8 cellular contexts compared by ENCODE assay signal in the genomic region with DNA sequence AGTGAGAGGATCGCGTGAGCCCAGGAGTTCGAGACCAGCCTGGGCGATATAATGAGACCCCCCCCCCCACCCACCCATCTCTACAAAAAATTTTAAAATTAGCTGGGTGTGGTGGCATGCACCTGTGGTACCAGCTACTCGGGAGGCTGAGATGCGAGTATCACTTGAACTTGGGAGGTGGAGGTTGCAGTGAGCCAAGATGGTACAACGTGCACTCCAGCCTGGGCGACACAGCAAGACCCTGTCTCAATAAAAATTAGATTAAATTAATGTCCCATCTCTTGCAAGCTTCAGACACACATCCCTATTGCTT. TPM values are rescaled to one million over a fixed set of nuclear protein-coding genes. Genes with fewer than 3 reads are reported as not detected.
DNase-seq lines count a peak whose midpoint lies in the region; ATAC-seq, FAIRE-seq and TF ChIP-seq lines count a peak whose summit lies in the region.
"Had no signal": no experiment of that assay in that cellular context is flagged by ENCODE, and none has a peak within 500 bp of the region (broad histone marks: within the 10 kb centered on the region; RNA-seq: fewer than 3 reads in every experiment).

No MANE protein-coding gene starts in this region.

- ATAC-seq in HepG2 (no peak), HG03342 (IDR thresholded peaks at IDR 0.05; ENCODE audit: unreplicated experiment) (no peak)

- POLR2A ChIA-PET in HepG2 (lab: Yijun Ruan, JAX), result interaction anchor here (1.1 kb wide), 1 partner anchor 13 kb away, joined by 4 read pairs; no protein-coding TSS in a partner anchor

- H3K9ac ChIP-seq in HepG2 (ENCODE audit: insufficient read depth, low read depth, low read length), result peak overlapping the region; percentile 84

- no peak for TF ChIP-seq EP300 in HepG2 (IDR thresholded peaks at IDR 0.05; ENCODE audit: low read depth in 2 of 2, low read length in 2 of 2)
- TF ChIP-seq EP300 in HepG2 (CRISPR knock-in tag; IDR thresholded peaks at IDR 0.05; ENCODE audit: borderline replicate concordance), result no peak

- H3K36me3 ChIP-seq in HepG2 (replicated peaks in 1 of 2; ENCODE audit: control insufficient read depth in 1 of 2, insufficient read depth in 2 of 2, low read length in 2 of 2), result no peaks in the 10 kb centered on the region; a peak in 1 of 5 replicates
- no peaks in the 10 kb centered on the region for H3K36me3 ChIP-seq in testis (ENCODE audit: low read depth, missing control alignments)

- in situ Hi-C loops in astrocyte of the spinal cord (cut with HindIII; ENCODE audit: low sequenced_read_pairs) (no loop called here), HepG2 (cut with HindIII; ENCODE audit: extremely low pct_ligation_motif_present, low pct_unique_long_range_greater_than_20kb) (no loop called here)

- DNase-seq in HL-60 (ENCODE audit: low read depth in 1 of 2, low spot score in 1 of 2) (no peak), astrocyte of the spinal cord (ENCODE audit: low read depth, low spot score) (no peak), HepG2 (ENCODE audit: low spot score) (no peak), testis (no peak), GM19239 (ENCODE audit: insufficient read length, low spot score) (no peak)
- no peak for DNase-seq in activated effector memory CD4-positive, alpha-beta T cell treated with anti-CD3 and anti-CD28 coated beads, Interleukin-2, amount 50 U/mL, for 16 hours
- DNase-seq: NCI-H446 had no signal

- H3K27me3 ChIP-seq in HL-60 (ENCODE audit: insufficient read depth, poor library complexity, severe bottlenecking), result no peaks in the 10 kb centered on the region
- H3K27me3 ChIP-seq in HepG2 (ENCODE audit: control insufficient read depth in 1 of 2, insufficient read depth in 2 of 2, low read length in 2 of 2), result no peaks in the 10 kb centered on the region
- no peaks in the 10 kb centered on the region for H3K27me3 ChIP-seq in testis

- H3K4me1 ChIP-seq in HepG2 (ENCODE audit: insufficient read depth, low read length) (peaks cover 49% of the 10 kb centered on the region), testis (peaks cover 3% of the 10 kb centered on the region)

- FAIRE-seq in HepG2 (lab: Jason Lieb, UNC), result no peak
- FAIRE-seq in GM19239 (lab: Jason Lieb, UNC), result no peak

- intact Hi-C loops in HepG2 (cut with micrococcal nuclease; ENCODE audit: unreplicated experiment), result loop anchor here (10.0 kb wide), 1 partner anchor 218 kb away; no protein-coding TSS in a partner anchor
- intact Hi-C loops in testis (cut with DNase I; ENCODE audit: low total_unique reads), result no loop called here

- CTCF ChIA-PET in HepG2 (lab: Yijun Ruan, JAX; ENCODE audit: low intra/inter-chr PET ratio, low total read pairs), result no interaction called here

- H3K27ac ChIP-seq in HL-60 (replicated peaks), result no peak overlapping the region
- H3K27ac ChIP-seq in HepG2 (ENCODE audit: extremely low read length, insufficient read depth, low read length), result no peak overlapping the region
- no peak overlapping the region for H3K27ac ChIP-seq in testis

- BruUV-seq in HepG2 (replicated peaks; lab: Mats Ljungman, UMichigan), result no TSS peak

- no peaks in the 10 kb centered on the region for H3K9me3 ChIP-seq in HepG2 (ENCODE audit: low read length)
- no peaks in the 10 kb centered on the region for H3K9me3 ChIP-seq in testis

- peaks cover 37% of the 10 kb centered on the region for H3K79me2 ChIP-seq in HepG2 (ENCODE audit: insufficient read depth, low read length)

- TF ChIP-seq RAD21 in HepG2 (CRISPR knock-in tag; IDR thresholded peaks at IDR 0.05), result no peak

- H4K20me1 ChIP-seq in HepG2 (ENCODE audit: insufficient read depth, low read length), result peaks cover 6% of the 10 kb centered on the region; the same call in 1 of the 2 replicates

- TF ChIP-seq POLR2A in HepG2 (IDR thresholded peaks at IDR 0.05; ENCODE audit: insufficient read depth in 1 of 2, low read depth in 2 of 2, low read length in 2 of 2) (no peak), testis (IDR thresholded peaks at IDR 0.05) (no peak)

- peak overlapping the region; percentile 68 for H3K4me3 ChIP-seq in HL-60 (replicated peaks; ENCODE audit: insufficient read depth, low read length)
- peak overlapping the region; percentile 66 for H3K4me3 ChIP-seq in astrocyte of the spinal cord (ENCODE audit: low read depth, low read length)
- H3K4me3 ChIP-seq in HepG2 (replicated peaks in 1 of 3; ENCODE audit: insufficient read depth in 1 of 3, low read depth in 2 of 3, low read length in 3 of 3), result peak overlapping the region; percentile 90 to 98 (median 97); a peak in 5 of 6 replicates
- H3K4me3 ChIP-seq in testis, result peak overlapping the region; percentile 72

- peak overlapping the region; percentile 87 for H3K4me2 ChIP-seq in HepG2 (ENCODE audit: low read depth, low read length)

- H2AFZ ChIP-seq in HepG2 (ENCODE audit: low read length), result no peak overlapping the region

- TF ChIP-seq CTCF in HL-60 (IDR thresholded peaks at IDR 0.05; ENCODE audit: insufficient read depth, low read length), result no peak
- TF ChIP-seq CTCF in astrocyte of the spinal cord (IDR thresholded peaks at IDR 0.05; ENCODE audit: low read depth, low read length), result no peak
- no peak for TF ChIP-seq CTCF in HepG2 (CRISPR knock-in tag; IDR thresholded peaks at IDR 0.05)
- TF ChIP-seq CTCF in testis (IDR thresholded peaks at IDR 0.05), result no peak

- 16% methylated on average over 7 of the region's 8 CpGs for WGBS in HepG2 (ENCODE audit: low lambda C conversion rate)
- WGBS in testis, 2 donors, result 41 to 60% methylated on average over 6 to 7 of the region's 8 CpGs

TF ChIP-seq in HepG2, 621 proteins besides CTCF, POLR2A, EP300 and RAD21:
- TF ChIP-seq, protein P1, sequence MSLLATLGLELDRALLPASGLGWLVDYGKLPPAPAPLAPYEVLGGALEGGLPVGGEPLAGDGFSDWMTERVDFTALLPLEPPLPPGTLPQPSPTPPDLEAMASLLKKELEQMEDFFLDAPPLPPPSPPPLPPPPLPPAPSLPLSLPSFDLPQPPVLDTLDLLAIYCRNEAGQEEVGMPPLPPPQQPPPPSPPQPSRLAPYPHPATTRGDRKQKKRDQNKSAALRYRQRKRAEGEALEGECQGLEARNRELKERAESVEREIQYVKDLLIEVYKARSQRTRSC (CRISPR knock-in tag; IDR thresholded peaks at IDR 0.05; ENCODE audit: low read depth), result no peak
- TF ChIP-seq ZNF256 (CRISPR knock-in tag; conservative IDR thresholded peaks at IDR 0.05), result no peak
- TF ChIP-seq, protein P2, sequence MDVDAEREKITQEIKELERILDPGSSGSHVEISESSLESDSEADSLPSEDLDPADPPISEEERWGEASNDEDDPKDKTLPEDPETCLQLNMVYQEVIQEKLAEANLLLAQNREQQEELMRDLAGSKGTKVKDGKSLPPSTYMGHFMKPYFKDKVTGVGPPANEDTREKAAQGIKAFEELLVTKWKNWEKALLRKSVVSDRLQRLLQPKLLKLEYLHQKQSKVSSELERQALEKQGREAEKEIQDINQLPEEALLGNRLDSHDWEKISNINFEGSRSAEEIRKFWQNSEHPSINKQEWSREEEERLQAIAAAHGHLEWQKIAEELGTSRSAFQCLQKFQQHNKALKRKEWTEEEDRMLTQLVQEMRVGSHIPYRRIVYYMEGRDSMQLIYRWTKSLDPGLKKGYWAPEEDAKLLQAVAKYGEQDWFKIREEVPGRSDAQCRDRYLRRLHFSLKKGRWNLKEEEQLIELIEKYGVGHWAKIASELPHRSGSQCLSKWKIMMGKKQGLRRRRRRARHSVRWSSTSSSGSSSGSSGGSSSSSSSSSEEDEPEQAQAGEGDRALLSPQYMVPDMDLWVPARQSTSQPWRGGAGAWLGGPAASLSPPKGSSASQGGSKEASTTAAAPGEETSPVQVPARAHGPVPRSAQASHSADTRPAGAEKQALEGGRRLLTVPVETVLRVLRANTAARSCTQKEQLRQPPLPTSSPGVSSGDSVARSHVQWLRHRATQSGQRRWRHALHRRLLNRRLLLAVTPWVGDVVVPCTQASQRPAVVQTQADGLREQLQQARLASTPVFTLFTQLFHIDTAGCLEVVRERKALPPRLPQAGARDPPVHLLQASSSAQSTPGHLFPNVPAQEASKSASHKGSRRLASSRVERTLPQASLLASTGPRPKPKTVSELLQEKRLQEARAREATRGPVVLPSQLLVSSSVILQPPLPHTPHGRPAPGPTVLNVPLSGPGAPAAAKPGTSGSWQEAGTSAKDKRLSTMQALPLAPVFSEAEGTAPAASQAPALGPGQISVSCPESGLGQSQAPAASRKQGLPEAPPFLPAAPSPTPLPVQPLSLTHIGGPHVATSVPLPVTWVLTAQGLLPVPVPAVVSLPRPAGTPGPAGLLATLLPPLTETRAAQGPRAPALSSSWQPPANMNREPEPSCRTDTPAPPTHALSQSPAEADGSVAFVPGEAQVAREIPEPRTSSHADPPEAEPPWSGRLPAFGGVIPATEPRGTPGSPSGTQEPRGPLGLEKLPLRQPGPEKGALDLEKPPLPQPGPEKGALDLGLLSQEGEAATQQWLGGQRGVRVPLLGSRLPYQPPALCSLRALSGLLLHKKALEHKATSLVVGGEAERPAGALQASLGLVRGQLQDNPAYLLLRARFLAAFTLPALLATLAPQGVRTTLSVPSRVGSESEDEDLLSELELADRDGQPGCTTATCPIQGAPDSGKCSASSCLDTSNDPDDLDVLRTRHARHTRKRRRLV (CRISPR knock-in tag; IDR thresholded peaks at IDR 0.05), result no peak

RNA-seq across cellular contexts. Expression of a gene that starts 0.4 kb away (rescaled TPM):
- total RNA-seq in HepG2 (2016; rRNA removed; fragmentation: Illumina TruSeq; extraction: Trizol) (6.7 and 6.9 TPM in 2 replicates), testis (10 to 100 TPM; 15.6 to 21.4 TPM)
- 2.0 and 2.7 TPM in 2 replicates for total RNA-seq in HepG2 (2016; cell fraction: cytosol; rRNA removed; fragmentation: Illumina TruSeq; extraction: Trizol; ENCODE audit: low read depth)
- 6.3 and 8.2 TPM in 2 replicates for total RNA-seq in HepG2 (2016; cell fraction: insoluble cytoplasmic fraction; rRNA removed; fragmentation: Illumina TruSeq; extraction: Trizol)
- total RNA-seq in HepG2 (2016; cell fraction: membrane; rRNA removed; fragmentation: Illumina TruSeq; extraction: Trizol), result 4.6 and 5.4 TPM in 2 replicates
- total RNA-seq in HepG2 (2016; cell fraction: nucleus; rRNA removed; fragmentation: Illumina TruSeq; extraction: Trizol), result 3.8 and 5.3 TPM in 2 replicates
- polyA plus RNA-seq in HepG2 (2011; rRNA removed) (6.7 and 7.7 TPM in 2 replicates), testis (ENCODE audit: insufficient read depth, low read depth, low replicate concordance) (7.8 TPM)
- 3.6 and 5.9 TPM in 2 replicates for polyA plus RNA-seq in HepG2 (2011; cell fraction: cytosol; rRNA removed)
- polyA plus RNA-seq in HepG2 (2011; cell fraction: nucleus; rRNA removed), result 8.5 and 8.6 TPM in 2 replicates
- polyA plus RNA-seq in HepG2 (2012), result 7.3 and 12.4 TPM in 2 replicates
- 1.9 TPM in 2 replicates for polyA plus RNA-seq in HepG2 (2016; cell fraction: cytosol; fragmentation: Illumina TruSeq; extraction: Trizol; ENCODE audit: low read depth)
- 7.7 and 8.0 TPM in 2 replicates for polyA plus RNA-seq in HepG2 (2016; cell fraction: insoluble cytoplasmic fraction; fragmentation: Illumina TruSeq; extraction: Trizol; ENCODE audit: low read depth)
- polyA plus RNA-seq in HepG2 (2016; cell fraction: membrane; fragmentation: Illumina TruSeq; extraction: Trizol; ENCODE audit: low read depth), result 2.9 and 3.7 TPM in 2 replicates
- polyA plus RNA-seq in HepG2 (2016; cell fraction: nucleus; fragmentation: Illumina TruSeq; extraction: Trizol; ENCODE audit: insufficient read depth, low read depth), result 6.8 and 10.0 TPM in 2 replicates
- 6.3 and 10.2 TPM in 2 replicates for polyA minus RNA-seq in HepG2 (2011; rRNA and poly(A)+ RNA removed; ENCODE audit: low replicate concordance)
- 5.3 and 6.1 TPM in 2 replicates for polyA minus RNA-seq in HepG2 (2011; cell fraction: cytosol; rRNA and poly(A)+ RNA removed)
- polyA minus RNA-seq in HepG2 (2011; cell fraction: nucleus; rRNA and poly(A)+ RNA removed), result 6.1 and 8.0 TPM in 2 replicates
